Comparison of ENCODE assay signal across 8 cellular contexts in genomic region chr14:99757331-99758070, GRCh38. TPM values are rescaled to one million over a fixed set of nuclear protein-coding genes. Genes with fewer than 3 reads are reported as not detected.
DNase-seq lines count a peak whose midpoint lies in the region; ATAC-seq and TF ChIP-seq lines count a peak whose summit lies in the region.

No MANE protein-coding gene starts in this region.

- H3K79me2 ChIP-seq in neural progenitor cell (ENCODE audit: low read depth) = no peaks in the 10 kb centered on the region

- H3K4me3 Mint-ChIP-seq in neural progenitor cell = no peak overlapping the region

- peaks cover 47% of the 10 kb centered on the region for H3K4me1 Mint-ChIP-seq in neural progenitor cell

- no peaks in the 10 kb centered on the region for H3K36me3 Mint-ChIP-seq in neural progenitor cell

- H3F3A ChIP-seq in neural progenitor cell (ENCODE audit: low read depth) = peaks cover 25% of the 10 kb centered on the region

- intact Hi-C loops in left ventricle myocardium inferior (cut with micrococcal nuclease) = no loop called here

- TF ChIP-seq CTCF in AG10803 (conservative IDR thresholded peaks at IDR 0.05; ENCODE audit: low read length) = no peak
- TF ChIP-seq CTCF in neural progenitor cell (IDR thresholded peaks at IDR 0.05) = no peak
- no peak for TF ChIP-seq CTCF in left ventricle myocardium inferior (IDR thresholded peaks at IDR 0.05; ENCODE audit: borderline replicate concordance)

- no peaks in the 10 kb centered on the region for H3K9me3 Mint-ChIP-seq in neural progenitor cell

- H3K27ac Mint-ChIP-seq in neural progenitor cell = peak overlapping the region; percentile 15

- peaks cover 13% of the 10 kb centered on the region for H3K27me3 Mint-ChIP-seq in neural progenitor cell (ENCODE audit: insufficient read depth, low read depth)

- peak; percentile 97 for DNase-seq in AG10803 (ENCODE audit: low read depth)
- peak; percentile 80 for DNase-seq in MG63
- DNase-seq in dermis blood vessel endothelial cell = peak; percentile 82
- no peak for DNase-seq in neural progenitor cell (ENCODE audit: low spot score)
- DNase-seq in left ventricle myocardium inferior = no peak
- DNase-seq in GF-D8 (lab: John Stamatoyannopoulos, UW) = no peak

- H3K27ac ChIP-seq in neural progenitor cell = no peak overlapping the region
- H3K27ac ChIP-seq in left ventricle myocardium inferior (replicated peaks) = no peak overlapping the region

- ATAC-seq in GM21360 (IDR thresholded peaks at IDR 0.05; ENCODE audit: unreplicated experiment) (no peak), GM18517 (IDR thresholded peaks at IDR 0.05; ENCODE audit: unreplicated experiment) (no peak)

- no peak overlapping the region for H3K4me3 ChIP-seq in AG10803 (ENCODE audit: low read length)
- H3K4me3 ChIP-seq in MG63 = no peak overlapping the region
- H3K4me3 ChIP-seq in neural progenitor cell = no peak overlapping the region
- H3K4me3 ChIP-seq in left ventricle myocardium inferior = no peak overlapping the region

- H4K20me1 ChIP-seq in neural progenitor cell (ENCODE audit: low read depth) = no peaks in the 10 kb centered on the region

- no peak overlapping the region for H3K9ac ChIP-seq in neural progenitor cell

- peaks cover 22% of the 10 kb centered on the region for H3K4me1 ChIP-seq in neural progenitor cell
- H3K4me1 ChIP-seq in left ventricle myocardium inferior = peaks cover 80% of the 10 kb centered on the region

- no peak overlapping the region for H3K4me2 ChIP-seq in neural progenitor cell

- H3K36me3 ChIP-seq in MG63 = no peaks in the 10 kb centered on the region
- no peaks in the 10 kb centered on the region for H3K36me3 ChIP-seq in neural progenitor cell
- no peaks in the 10 kb centered on the region for H3K36me3 ChIP-seq in left ventricle myocardium inferior

- H2AFZ ChIP-seq in neural progenitor cell (replicated peaks) = no peak overlapping the region

- H3K9me3 ChIP-seq in MG63 = no peaks in the 10 kb centered on the region
- no peaks in the 10 kb centered on the region for H3K9me3 ChIP-seq in neural progenitor cell (ENCODE audit: low read depth)
- no peaks in the 10 kb centered on the region for H3K9me3 ChIP-seq in left ventricle myocardium inferior (replicated peaks)

- no peaks in the 10 kb centered on the region for H3K27me3 ChIP-seq in MG63
- H3K27me3 ChIP-seq in neural progenitor cell = no peaks in the 10 kb centered on the region
- no peaks in the 10 kb centered on the region for H3K27me3 ChIP-seq in left ventricle myocardium inferior (ENCODE audit: low read depth)

RNA-seq across cellular contexts. Expression of gene EML1, which starts 35.7 kb away (rescaled TPM):
- 9.7 and 11.8 TPM in 2 replicates for total RNA-seq in MG63 (2014; rRNA removed; shearing (Covaris generic); ENCODE audit: low replicate concordance)
- total RNA-seq in dermis blood vessel endothelial cell = 45.8 and 47.1 TPM in 2 replicates
- 47.7 and 57.2 TPM in 2 replicates for total RNA-seq in neural progenitor cell (ENCODE audit: low replicate concordance)
- total RNA-seq in left ventricle myocardium inferior = 33.3 TPM

Comparison
In these comparisons a context has a peak if more than half of its experiments do, and no peak if none do; other contexts are left out.
1. DNase-seq: peak in AG10803 (single experiment), MG63 (single experiment) and dermis blood vessel endothelial cell (single experiment); none in neural progenitor cell (single experiment), left ventricle myocardium inferior (single experiment) and GF-D8 (single experiment).